In genomic region chr7:975702-976473, GRCh38 we compare ENCODE assay signal across 8 cellular contexts.
DNase-seq lines count a peak whose midpoint lies in the region; ATAC-seq and TF ChIP-seq lines count a peak whose summit lies in the region.

No MANE protein-coding gene starts in this region.

- no peak for TF ChIP-seq CTCF in fibroblast of pulmonary artery (IDR thresholded peaks at IDR 0.05; ENCODE audit: low read length, missing control alignments)

- DNase-seq in fibroblast of pulmonary artery (ENCODE audit: low read depth) (no peak), skeletal muscle cell (ENCODE audit: low read depth) (no peak), NCI-H1048 (lab: John Stamatoyannopoulos, UW) (no peak)

- ATAC-seq in GM21723 (IDR thresholded peaks at IDR 0.05; ENCODE audit: unreplicated experiment) (peak; percentile 1), SK-N-SH treated with all-trans-retinoic acid at 6 μM for 48 hours (peak; percentile 1; the same call in 2 of the 3 replicates), HG03354 (IDR thresholded peaks at IDR 0.05; ENCODE audit: poor library complexity, severe bottlenecking, unreplicated experiment) (no peak), GM18861 (IDR thresholded peaks at IDR 0.05; ENCODE audit: unreplicated experiment) (no peak), HG02973 (IDR thresholded peaks at IDR 0.05; ENCODE audit: unreplicated experiment) (no peak)

- peak overlapping the region; percentile 97 for H3K4me3 ChIP-seq in fibroblast of pulmonary artery (replicated peaks; ENCODE audit: low read depth, low read length)
- peak overlapping the region; percentile 97 for H3K4me3 ChIP-seq in skeletal muscle cell (ENCODE audit: low read depth, low read length)

TF ChIP-seq in SK-N-SH treated with all-trans-retinoic acid at 6 μM for 48 hours, 23 proteins besides CTCF, POLR2A, EP300 and RAD21:
- TF ChIP-seq ARNTL (CRISPR knock-in tag; IDR thresholded peaks at IDR 0.05; ENCODE audit: borderline replicate concordance, low read depth) (no peak), GLIS3 (CRISPR knock-in tag; IDR thresholded peaks at IDR 0.05) (no peak), RARB (CRISPR knock-in tag; IDR thresholded peaks at IDR 0.05) (no peak), POU6F1 (CRISPR knock-in tag; IDR thresholded peaks at IDR 0.05; ENCODE audit: borderline replicate concordance, low read depth) (no peak), SNAI2 (CRISPR knock-in tag; IDR thresholded peaks at IDR 0.05) (no peak), ZNF70 (CRISPR knock-in tag; IDR thresholded peaks at IDR 0.05) (no peak), CSDC2 (CRISPR knock-in tag; IDR thresholded peaks at IDR 0.05) (no peak), ZC3H10 (CRISPR knock-in tag; IDR thresholded peaks at IDR 0.05) (no peak), OSR1 (CRISPR knock-in tag; IDR thresholded peaks at IDR 0.05) (no peak), TCF4 (CRISPR knock-in tag; IDR thresholded peaks at IDR 0.05; ENCODE audit: borderline replicate concordance) (no peak), PPARA (CRISPR knock-in tag; IDR thresholded peaks at IDR 0.05; ENCODE audit: borderline replicate concordance) (no peak), TOX (CRISPR knock-in tag; IDR thresholded peaks at IDR 0.05; ENCODE audit: borderline replicate concordance) (no peak), ZFP3 (CRISPR knock-in tag; IDR thresholded peaks at IDR 0.05) (no peak)
- TF ChIP-seq, protein P1, sequence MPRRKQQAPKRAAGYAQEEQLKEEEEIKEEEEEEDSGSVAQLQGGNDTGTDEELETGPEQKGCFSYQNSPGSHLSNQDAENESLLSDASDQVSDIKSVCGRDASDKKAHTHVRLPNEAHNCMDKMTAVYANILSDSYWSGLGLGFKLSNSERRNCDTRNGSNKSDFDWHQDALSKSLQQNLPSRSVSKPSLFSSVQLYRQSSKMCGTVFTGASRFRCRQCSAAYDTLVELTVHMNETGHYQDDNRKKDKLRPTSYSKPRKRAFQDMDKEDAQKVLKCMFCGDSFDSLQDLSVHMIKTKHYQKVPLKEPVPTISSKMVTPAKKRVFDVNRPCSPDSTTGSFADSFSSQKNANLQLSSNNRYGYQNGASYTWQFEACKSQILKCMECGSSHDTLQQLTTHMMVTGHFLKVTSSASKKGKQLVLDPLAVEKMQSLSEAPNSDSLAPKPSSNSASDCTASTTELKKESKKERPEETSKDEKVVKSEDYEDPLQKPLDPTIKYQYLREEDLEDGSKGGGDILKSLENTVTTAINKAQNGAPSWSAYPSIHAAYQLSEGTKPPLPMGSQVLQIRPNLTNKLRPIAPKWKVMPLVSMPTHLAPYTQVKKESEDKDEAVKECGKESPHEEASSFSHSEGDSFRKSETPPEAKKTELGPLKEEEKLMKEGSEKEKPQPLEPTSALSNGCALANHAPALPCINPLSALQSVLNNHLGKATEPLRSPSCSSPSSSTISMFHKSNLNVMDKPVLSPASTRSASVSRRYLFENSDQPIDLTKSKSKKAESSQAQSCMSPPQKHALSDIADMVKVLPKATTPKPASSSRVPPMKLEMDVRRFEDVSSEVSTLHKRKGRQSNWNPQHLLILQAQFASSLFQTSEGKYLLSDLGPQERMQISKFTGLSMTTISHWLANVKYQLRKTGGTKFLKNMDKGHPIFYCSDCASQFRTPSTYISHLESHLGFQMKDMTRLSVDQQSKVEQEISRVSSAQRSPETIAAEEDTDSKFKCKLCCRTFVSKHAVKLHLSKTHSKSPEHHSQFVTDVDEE (CRISPR knock-in tag; IDR thresholded peaks at IDR 0.05), result no peak

Comparison
In these comparisons a context has a peak if more than half of its experiments do, and no peak if none do; other contexts are left out.
1. ATAC-seq: peak in GM21723 (single experiment) and SK-N-SH treated with all-trans-retinoic acid at 6 μM for 48 hours (single experiment); none in HG03354 (single experiment), GM18861 (single experiment) and HG02973 (single experiment).